9 cellular contexts compared by ENCODE assay signal in genomic region chr12:47312794-47313426, GRCh38.
DNase-seq lines count a peak whose midpoint lies in the region; ATAC-seq lines count a peak whose summit lies in the region.
"Had no signal": no experiment of that assay in that cellular context is flagged by ENCODE, and none has a peak within 500 bp of the region (broad histone marks: within the 10 kb centered on the region; RNA-seq: fewer than 3 reads in every experiment).

No MANE protein-coding gene starts in this region.

- H3K27ac Mint-ChIP-seq in activated CD4-positive, alpha-beta T cell treated with anti-CD3 and anti-CD28 coated beads, Interleukin-2, amount 10 ng/mL, durations not matched to agents 24 days and 14 days: no peak overlapping the region
- peak overlapping the region in 2 of 9 donors; percentile 5 to 68 for H3K27ac Mint-ChIP-seq in naive thymus-derived CD4-positive, alpha-beta T cell

- no peak overlapping the region for H3K4me3 Mint-ChIP-seq in activated CD4-positive, alpha-beta T cell treated with anti-CD3 and anti-CD28 coated beads, Interleukin-2, amount 10 ng/mL, durations not matched to agents 24 days and 14 days
- no peak overlapping the region for H3K4me3 Mint-ChIP-seq in naive thymus-derived CD4-positive, alpha-beta T cell
- H3K4me3 Mint-ChIP-seq: dendritic cell treated with granulocyte-macrophage colony-stimulating factor and Interleukin-4, amounts not matched to agents 40 ng/mL and 50 ng/mL, for 4 days had no signal

- ATAC-seq in GM18508 (IDR thresholded peaks at IDR 0.05; ENCODE audit: insufficient read depth, unreplicated experiment): peak; percentile 80
- ATAC-seq in GM21528 (IDR thresholded peaks at IDR 0.05; ENCODE audit: low FRiP score, unreplicated experiment): peak; percentile 91
- peak; percentile 91 for ATAC-seq in HG03442 (IDR thresholded peaks at IDR 0.05; ENCODE audit: unreplicated experiment)
- ATAC-seq in naive thymus-derived CD4-positive, alpha-beta T cell: no peak

- CTCF ChIA-PET in naive thymus-derived CD4-positive, alpha-beta T cell (lab: Charles Lee): interaction anchor here (0.6 to 0.7 kb wide), 3 partner anchors 66 to 112 kb away, joined by 3 to 7 read pairs (median 6); no protein-coding TSS in a partner anchor

- H3K9me3 Mint-ChIP-seq in activated CD4-positive, alpha-beta T cell treated with anti-CD3 and anti-CD28 coated beads, Interleukin-2, amount 10 ng/mL, durations not matched to agents 24 days and 14 days: peaks cover 10% of the 10 kb centered on the region
- H3K9me3 Mint-ChIP-seq in naive thymus-derived CD4-positive, alpha-beta T cell: peaks cover 3 to 38% (median 23%) of the 10 kb centered on the region in 11 donors
- H3K9me3 Mint-ChIP-seq: dendritic cell treated with granulocyte-macrophage colony-stimulating factor and Interleukin-4, amounts not matched to agents 40 ng/mL and 50 ng/mL, for 4 days had no signal

- peaks cover 16% of the 10 kb centered on the region for H3K36me3 Mint-ChIP-seq in activated CD4-positive, alpha-beta T cell treated with anti-CD3 and anti-CD28 coated beads, Interleukin-2, amount 10 ng/mL, durations not matched to agents 24 days and 14 days (ENCODE audit: low read depth)
- H3K36me3 Mint-ChIP-seq in naive thymus-derived CD4-positive, alpha-beta T cell: peaks cover 15 to 28% (median 16%) of the 10 kb centered on the region in 5 donors

- H3K27me3 Mint-ChIP-seq in activated CD4-positive, alpha-beta T cell treated with anti-CD3 and anti-CD28 coated beads, Interleukin-2, amount 10 ng/mL, durations not matched to agents 24 days and 14 days: no peaks in the 10 kb centered on the region
- H3K27me3 Mint-ChIP-seq in naive thymus-derived CD4-positive, alpha-beta T cell: no peaks in the 10 kb centered on the region
- H3K27me3 Mint-ChIP-seq: dendritic cell treated with granulocyte-macrophage colony-stimulating factor and Interleukin-4, amounts not matched to agents 40 ng/mL and 50 ng/mL, for 4 days had no signal

- peak; percentile 36 for DNase-seq in glomerular visceral epithelial cell (ENCODE audit: extremely low spot score)
- no peak for DNase-seq in activated CD4-positive, CD25-positive, alpha-beta regulatory T cell (lab: John Stamatoyannopoulos, UW)
- DNase-seq in activated CD4-positive, alpha-beta T cell treated with anti-CD3 and anti-CD28 coated beads, Interleukin-2, amount 10 ng/mL, durations not matched to agents 24 days and 14 days: no peak
- DNase-seq in cerebellar nuclear complex (lab: John Stamatoyannopoulos, UW): no peak
- DNase-seq in naive thymus-derived CD4-positive, alpha-beta T cell: no peak

- H3K27me3 ChIP-seq in naive thymus-derived CD4-positive, alpha-beta T cell (ENCODE audit: control insufficient read depth in 2 of 2, insufficient read depth in 2 of 2, low read length in 2 of 2): no peaks in the 10 kb centered on the region

- H3K36me3 ChIP-seq in naive thymus-derived CD4-positive, alpha-beta T cell (ENCODE audit: control insufficient read depth in 2 of 3, insufficient read depth in 3 of 3, low read length in 3 of 3): no peaks in the 10 kb centered on the region

- intact Hi-C loops in activated CD4-positive, alpha-beta T cell treated with anti-CD3 and anti-CD28 coated beads, Interleukin-2, amount 10 ng/mL, durations not matched to agents 24 days and 14 days (cut with micrococcal nuclease): no loop called here
- intact Hi-C loops in naive thymus-derived CD4-positive, alpha-beta T cell (cut with micrococcal nuclease): no loop called here

- peaks cover 41% of the 10 kb centered on the region for H3K4me1 Mint-ChIP-seq in activated CD4-positive, alpha-beta T cell treated with anti-CD3 and anti-CD28 coated beads, Interleukin-2, amount 10 ng/mL, durations not matched to agents 24 days and 14 days
- H3K4me1 Mint-ChIP-seq in naive thymus-derived CD4-positive, alpha-beta T cell: peaks cover 25 to 56% (median 54%) of the 10 kb centered on the region in 7 donors

- POLR2A ChIA-PET in naive thymus-derived CD4-positive, alpha-beta T cell (lab: Charles Lee): interaction anchor here (0.6 to 0.7 kb wide), 2 partner anchors 82 to 202 kb away, joined by 3 read pairs; no protein-coding TSS in a partner anchor

- no peak overlapping the region for H3K27ac ChIP-seq in naive thymus-derived CD4-positive, alpha-beta T cell (ENCODE audit: low read depth, low read length)

- H3K4me1 ChIP-seq in naive thymus-derived CD4-positive, alpha-beta T cell (ENCODE audit: control insufficient read depth in 2 of 2, insufficient read depth in 2 of 2, low read length in 2 of 2): peaks cover 0 to 15% of the 10 kb centered on the region in 2 donors

- peaks cover 0 to 12% (median 0%) of the 10 kb centered on the region in 3 experiments for H3K9me3 ChIP-seq in naive thymus-derived CD4-positive, alpha-beta T cell (ENCODE audit: control insufficient read depth in 2 of 3, low read length in 3 of 3)

- H3K4me3 ChIP-seq in naive thymus-derived CD4-positive, alpha-beta T cell (ENCODE audit: low read length): no peak overlapping the region
